20 cellular contexts compared by ENCODE assay signal in the genomic region with DNA sequence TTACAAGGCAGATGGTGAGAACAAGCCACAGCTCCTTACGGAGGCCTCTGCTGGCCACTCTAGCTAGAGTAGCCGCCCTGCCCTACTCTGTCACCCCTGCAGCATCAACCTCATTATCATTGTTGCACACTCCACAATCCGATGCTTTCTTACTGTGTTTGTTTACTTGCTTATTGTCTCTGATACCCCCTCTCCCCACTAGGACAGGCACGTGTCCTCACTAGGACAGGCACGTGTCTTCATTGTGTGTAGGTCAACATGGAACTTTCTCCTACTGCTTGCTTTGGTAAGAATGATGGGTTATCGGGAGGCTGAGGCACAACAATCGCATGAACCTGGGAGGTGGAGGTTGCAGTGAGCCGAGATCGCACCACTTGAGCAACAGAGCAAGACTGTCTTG.
DNase-seq lines count a peak whose midpoint lies in the region; ATAC-seq lines count a peak whose summit lies in the region.
"Had no signal": no experiment of that assay in that cellular context is flagged by ENCODE, and none has a peak within 500 bp of the region (broad histone marks: within the 10 kb centered on the region; RNA-seq: fewer than 3 reads in every experiment).

No MANE protein-coding gene starts in this region.

- DNase-seq in Caki2 (ENCODE audit: low read depth) (peak; percentile 41), caudate nucleus (lab: John Stamatoyannopoulos, UW) (peak in 2 of 61 donors; percentile 7 to 16), superior temporal gyrus (ENCODE audit: extremely low spot score) (peak; percentile 33), NCI-H1092 (lab: John Stamatoyannopoulos, UW) (no peak), DMS153 treated with DMSO at 0.1 percent for 48 hours (lab: John Stamatoyannopoulos, UW; ENCODE audit: unreplicated experiment) (no peak)
- DNase-seq in stimulated activated CD4-positive, alpha-beta T cell treated with anti-CD3 and anti-CD28 coated beads, Interleukin-12 subunit alpha, Interleukin-12 subunit beta, amount 100 ng/mL, for 4 hours, result no peak
- DNase-seq: ACHN; AML-193; CD8-positive, alpha-beta memory T cell; COR-L47; DMS79; GDM1; GM23248; HCEC 1CT; IMR-90 had no signal

- H3K27me3 ChIP-seq in layer of hippocampus (ENCODE audit: control insufficient read depth, insufficient read depth, low read length), result no peaks in the 10 kb centered on the region
- H3K27me3 ChIP-seq: BLaER1 had no signal

- no peak for ATAC-seq in HG02981 (IDR thresholded peaks at IDR 0.05; ENCODE audit: unreplicated experiment)
- ATAC-seq: K562 had no signal

- peak overlapping the region; percentile 77 for H3K27ac ChIP-seq in caudate nucleus (ENCODE audit: low read depth, low read length)
- peak overlapping the region; percentile 39 for H3K27ac ChIP-seq in layer of hippocampus (ENCODE audit: low read depth, low read length)
- H3K27ac ChIP-seq: BLaER1, GM23248, HL-60 had no signal

- in situ Hi-C loops in Caki2 (cut with HindIII; ENCODE audit: low pct_unique_long_range_greater_than_20kb, low sequenced_read_pairs), result no loop called here

Comparison
In these comparisons a context has a peak if more than half of its experiments do, and no peak if none do; other contexts are left out.
1. DNase-seq: peak in Caki2 (single experiment) and superior temporal gyrus (single experiment); none in stimulated activated CD4-positive, alpha-beta T cell treated with anti-CD3 and anti-CD28 coated beads, Interleukin-12 subunit alpha, Interleukin-12 subunit beta, amount 100 ng/mL, for 4 hours (single experiment), NCI-H1092 (single experiment) and DMS153 treated with DMSO at 0.1 percent for 48 hours (single experiment).